11 cellular contexts compared by ENCODE assay signal in the genomic region with DNA sequence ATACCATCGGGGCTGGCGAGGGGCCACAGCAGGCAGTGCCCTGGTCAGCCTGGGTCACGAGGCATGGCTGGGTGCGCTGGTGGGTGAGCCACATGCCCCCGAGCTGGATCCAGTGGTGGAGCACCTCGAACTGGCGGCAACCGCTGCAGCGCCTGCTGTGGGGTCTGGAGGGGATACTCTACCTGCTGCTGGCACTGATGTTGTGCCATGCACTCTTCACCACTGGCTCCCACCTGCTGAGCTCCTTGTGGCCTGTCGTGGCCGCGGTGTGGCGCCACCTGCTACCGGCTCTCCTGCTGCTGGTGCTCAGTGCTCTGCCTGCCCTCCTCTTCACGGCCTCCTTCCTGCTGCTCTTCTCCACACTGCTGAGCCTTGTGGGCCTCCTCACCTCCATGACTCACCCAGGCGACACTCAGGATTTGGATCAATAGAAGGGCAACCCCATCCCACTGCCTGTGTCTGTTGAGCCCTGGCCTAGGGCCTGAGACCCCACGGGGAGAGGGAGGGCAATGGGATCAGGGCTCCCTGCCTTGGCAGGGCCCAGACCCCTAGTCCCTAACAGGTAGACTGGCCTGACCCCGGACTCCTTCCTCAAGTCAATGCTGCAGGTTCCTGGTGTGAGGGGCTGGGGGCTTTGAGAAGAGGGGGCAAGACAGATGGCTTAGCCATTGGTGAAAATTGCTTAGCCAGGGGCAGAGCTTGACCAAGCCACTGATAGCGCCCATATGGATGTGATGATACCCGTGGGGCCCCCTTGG. TPM values are rescaled to one million over a fixed set of nuclear protein-coding genes. Genes with fewer than 3 reads are reported as not detected.
DNase-seq lines count a peak whose midpoint lies in the region; ATAC-seq and TF ChIP-seq lines count a peak whose summit lies in the region.
"Had no signal": no experiment of that assay in that cellular context is flagged by ENCODE, and none has a peak within 500 bp of the region (broad histone marks: within the 10 kb centered on the region; RNA-seq: fewer than 3 reads in every experiment).

No MANE protein-coding gene starts in this region.

- TF ChIP-seq CTCF in WTC11 (IDR thresholded peaks at IDR 0.05) (peak; percentile 31; the same call in 1 of the 2 replicates), retinal pigment epithelial cell (conservative IDR thresholded peaks at IDR 0.05; ENCODE audit: low read depth, low read length) (peak; percentile 10)

- intact Hi-C loops in activated CD4-positive, alpha-beta memory T cell treated with anti-CD3 and anti-CD28 coated beads for 36 hours (cut with micrococcal nuclease) = no loop called here
- intact Hi-C loops in sciatic nerve (cut with DNase I) = no loop called here

- peak; percentile 48 for DNase-seq in activated CD4-positive, alpha-beta memory T cell treated with anti-CD3 and anti-CD28 coated beads for 36 hours
- DNase-seq in activated CD4-positive, alpha-beta memory T cell treated with anti-CD3 and anti-CD28 coated beads, Interleukin-2, amount 10 ng/mL, durations not matched to agents 7 days and 5 days = no peak
- DNase-seq in WTC11 (ENCODE audit: low spot score) (peak; percentile 56), retinal pigment epithelial cell (ENCODE audit: low read depth) (no peak), sciatic nerve (ENCODE audit: low spot score) (no peak)
- DNase-seq: NCI-H2171 had no signal

- POLR2A ChIA-PET in activated CD4-positive, alpha-beta memory T cell treated with anti-CD3 and anti-CD28 coated beads for 36 hours (lab: Charles Lee) = no interaction called here
- POLR2A ChIA-PET in activated CD4-positive, alpha-beta memory T cell treated with anti-CD3 and anti-CD28 coated beads, Interleukin-2, amount 10 ng/mL, durations not matched to agents 7 days and 5 days (lab: Charles Lee) = no interaction called here
- POLR2A ChIA-PET in WTC11 (lab: Charles Lee) = no interaction called here

- H3K4me3 Mint-ChIP-seq in activated CD4-positive, alpha-beta memory T cell treated with anti-CD3 and anti-CD28 coated beads for 36 hours = no peak overlapping the region
- H3K4me3 Mint-ChIP-seq in activated CD4-positive, alpha-beta memory T cell treated with anti-CD3 and anti-CD28 coated beads, Interleukin-2, amount 10 ng/mL, durations not matched to agents 7 days and 5 days = no peak overlapping the region
- H3K4me3 Mint-ChIP-seq in WTC11 = no peak overlapping the region
- no peak overlapping the region for H3K4me3 Mint-ChIP-seq in activated T-helper 17 cell treated with anti-CD3 and anti-CD28 coated beads, Interleukin-2, amount 50 U/mL, for 72 hours
- H3K4me3 Mint-ChIP-seq: brain had no signal

- CTCF ChIA-PET in activated CD4-positive, alpha-beta memory T cell treated with anti-CD3 and anti-CD28 coated beads for 36 hours (lab: Charles Lee) = interaction anchor here (0.6 to 1.1 kb wide), 6 partner anchors 13 to 184 kb away, joined by 3 to 4 read pairs (median 3); no protein-coding TSS in a partner anchor
- CTCF ChIA-PET in activated CD4-positive, alpha-beta memory T cell treated with anti-CD3 and anti-CD28 coated beads, Interleukin-2, amount 10 ng/mL, durations not matched to agents 7 days and 5 days (lab: Charles Lee) = no interaction called here
- CTCF ChIA-PET in WTC11 (lab: Charles Lee) = interaction anchor here (0.6 to 1.7 kb wide), 16 partner anchors 10 to 1395 kb away, joined by 3 to 16 read pairs (median 4); a partner anchor contains a TSS

- peaks cover 7% of the 10 kb centered on the region for H3K4me1 Mint-ChIP-seq in activated CD4-positive, alpha-beta memory T cell treated with anti-CD3 and anti-CD28 coated beads for 36 hours (ENCODE audit: low read depth)
- H3K4me1 Mint-ChIP-seq in activated CD4-positive, alpha-beta memory T cell treated with anti-CD3 and anti-CD28 coated beads, Interleukin-2, amount 10 ng/mL, durations not matched to agents 7 days and 5 days = peaks cover 15% of the 10 kb centered on the region
- peaks cover 14% of the 10 kb centered on the region for H3K4me1 Mint-ChIP-seq in WTC11
- peaks cover 5% of the 10 kb centered on the region for H3K4me1 Mint-ChIP-seq in activated T-helper 17 cell treated with anti-CD3 and anti-CD28 coated beads, Interleukin-2, amount 50 U/mL, for 72 hours

- peaks cover 13% of the 10 kb centered on the region for H3K9me3 Mint-ChIP-seq in activated CD4-positive, alpha-beta memory T cell treated with anti-CD3 and anti-CD28 coated beads for 36 hours
- H3K9me3 Mint-ChIP-seq in activated CD4-positive, alpha-beta memory T cell treated with anti-CD3 and anti-CD28 coated beads, Interleukin-2, amount 10 ng/mL, durations not matched to agents 7 days and 5 days = peaks cover 6% of the 10 kb centered on the region
- peaks cover 14% of the 10 kb centered on the region for H3K9me3 Mint-ChIP-seq in WTC11
- no peaks in the 10 kb centered on the region for H3K9me3 Mint-ChIP-seq in activated T-helper 17 cell treated with anti-CD3 and anti-CD28 coated beads, Interleukin-2, amount 50 U/mL, for 72 hours

- peaks cover 34% of the 10 kb centered on the region for H3K27me3 Mint-ChIP-seq in activated CD4-positive, alpha-beta memory T cell treated with anti-CD3 and anti-CD28 coated beads for 36 hours
- H3K27me3 Mint-ChIP-seq in activated CD4-positive, alpha-beta memory T cell treated with anti-CD3 and anti-CD28 coated beads, Interleukin-2, amount 10 ng/mL, durations not matched to agents 7 days and 5 days = peaks cover 45% of the 10 kb centered on the region
- peaks cover 60% of the 10 kb centered on the region for H3K27me3 Mint-ChIP-seq in WTC11 (ENCODE audit: low read depth)
- H3K27me3 Mint-ChIP-seq in activated T-helper 17 cell treated with anti-CD3 and anti-CD28 coated beads, Interleukin-2, amount 50 U/mL, for 72 hours = peaks cover 31% of the 10 kb centered on the region

- H3K27ac Mint-ChIP-seq in activated CD4-positive, alpha-beta memory T cell treated with anti-CD3 and anti-CD28 coated beads for 36 hours = no peak overlapping the region
- H3K27ac Mint-ChIP-seq in activated CD4-positive, alpha-beta memory T cell treated with anti-CD3 and anti-CD28 coated beads, Interleukin-2, amount 10 ng/mL, durations not matched to agents 7 days and 5 days = no peak overlapping the region
- no peak overlapping the region for H3K27ac Mint-ChIP-seq in WTC11
- H3K27ac Mint-ChIP-seq in activated T-helper 17 cell treated with anti-CD3 and anti-CD28 coated beads, Interleukin-2, amount 50 U/mL, for 72 hours = no peak overlapping the region

- H3K4me3 ChIP-seq in retinal pigment epithelial cell (ENCODE audit: low read length) = no peak overlapping the region

- ATAC-seq in WTC11 = peak; percentile 18
- no peak for ATAC-seq in sciatic nerve
- ATAC-seq in activated T-helper 17 cell treated with anti-CD3 and anti-CD28 coated beads, Interleukin-2, amount 50 U/mL, for 72 hours (replicated peaks) = no peak

- peaks cover 2% of the 10 kb centered on the region for H3K36me3 Mint-ChIP-seq in activated CD4-positive, alpha-beta memory T cell treated with anti-CD3 and anti-CD28 coated beads for 36 hours
- H3K36me3 Mint-ChIP-seq in activated CD4-positive, alpha-beta memory T cell treated with anti-CD3 and anti-CD28 coated beads, Interleukin-2, amount 10 ng/mL, durations not matched to agents 7 days and 5 days (ENCODE audit: low read depth) = no peaks in the 10 kb centered on the region
- no peaks in the 10 kb centered on the region for H3K36me3 Mint-ChIP-seq in WTC11
- no peaks in the 10 kb centered on the region for H3K36me3 Mint-ChIP-seq in activated T-helper 17 cell treated with anti-CD3 and anti-CD28 coated beads, Interleukin-2, amount 50 U/mL, for 72 hours (ENCODE audit: low read depth)

TF ChIP-seq in WTC11, 78 proteins besides CTCF, POLR2A, EP300 and RAD21 (continues in another document):
- TF ChIP-seq GTF2I (CRISPR knock-in tag; conservative IDR thresholded peaks at IDR 0.05) (no peak), NR1H2 (CRISPR knock-in tag; IDR thresholded peaks at IDR 0.05) (no peak), SOX15 (CRISPR knock-in tag; IDR thresholded peaks at IDR 0.05) (no peak), CBFB (CRISPR knock-in tag; IDR thresholded peaks at IDR 0.05; ENCODE audit: low read depth) (no peak), SMAD3 (CRISPR knock-in tag; IDR thresholded peaks at IDR 0.05; ENCODE audit: borderline replicate concordance) (no peak), ELF4 (CRISPR knock-in tag; IDR thresholded peaks at IDR 0.05; ENCODE audit: low read depth) (no peak)

RNA-seq across cellular contexts. Expression of a gene that starts 0.6 kb away (rescaled TPM):
- not detected for total RNA-seq in activated CD4-positive, alpha-beta memory T cell treated with anti-CD3 and anti-CD28 coated beads for 36 hours
- not detected for total RNA-seq in activated CD4-positive, alpha-beta memory T cell treated with anti-CD3 and anti-CD28 coated beads, Interleukin-2, amount 10 ng/mL, durations not matched to agents 7 days and 5 days
- not detected in 3 replicates for total RNA-seq in WTC11 (2021)
- total RNA-seq in sciatic nerve = not detected
- not detected for total RNA-seq in activated T-helper 17 cell treated with anti-CD3 and anti-CD28 coated beads, Interleukin-2, amount 50 U/mL, for 72 hours
- total RNA-seq: fibroblast of lung, HT-29, kidney epithelial cell had no signal

RNA-seq across cellular contexts. Expression of a gene that starts 2.0 kb away (rescaled TPM):
- not detected for total RNA-seq in activated CD4-positive, alpha-beta memory T cell treated with anti-CD3 and anti-CD28 coated beads for 36 hours
- not detected for total RNA-seq in activated CD4-positive, alpha-beta memory T cell treated with anti-CD3 and anti-CD28 coated beads, Interleukin-2, amount 10 ng/mL, durations not matched to agents 7 days and 5 days
- total RNA-seq in WTC11 (2021) = not detected in 3 replicates
- total RNA-seq in sciatic nerve = not detected
- total RNA-seq in activated T-helper 17 cell treated with anti-CD3 and anti-CD28 coated beads, Interleukin-2, amount 50 U/mL, for 72 hours = not detected
- total RNA-seq: fibroblast of lung, HT-29, kidney epithelial cell had no signal

RNA-seq across cellular contexts. Expression of a gene that starts 16.3 kb away (rescaled TPM):
- total RNA-seq in activated CD4-positive, alpha-beta memory T cell treated with anti-CD3 and anti-CD28 coated beads for 36 hours = 1 to 10 TPM; 2.3 to 2.9 TPM
- total RNA-seq in activated CD4-positive, alpha-beta memory T cell treated with anti-CD3 and anti-CD28 coated beads, Interleukin-2, amount 10 ng/mL, durations not matched to agents 7 days and 5 days = under 1 TPM; 0.20 to 0.33 TPM
- total RNA-seq in WTC11 (2021) = 51.2 to 57.1 TPM (median 54.6 TPM) in 3 replicates
- 5.9 TPM for total RNA-seq in sciatic nerve
- total RNA-seq in activated T-helper 17 cell treated with anti-CD3 and anti-CD28 coated beads, Interleukin-2, amount 50 U/mL, for 72 hours = under 1 TPM; 0.63 to 0.69 TPM
- total RNA-seq: HT-29 had no signal

RNA-seq across cellular contexts. Expression of a gene that starts 23.7 kb away (rescaled TPM):
- total RNA-seq in activated CD4-positive, alpha-beta memory T cell treated with anti-CD3 and anti-CD28 coated beads for 36 hours = 10 to 100 TPM; 37.0 to 40.0 TPM
- 10 to 100 TPM; 25.0 to 25.7 TPM for total RNA-seq in activated CD4-positive, alpha-beta memory T cell treated with anti-CD3 and anti-CD28 coated beads, Interleukin-2, amount 10 ng/mL, durations not matched to agents 7 days and 5 days
- total RNA-seq in WTC11 (2021) = 19.7 to 37.0 TPM (median 33.5 TPM) in 3 replicates
- 40.4 TPM for total RNA-seq in sciatic nerve
- 10 to 100 TPM; 15.0 to 38.5 TPM for total RNA-seq in activated T-helper 17 cell treated with anti-CD3 and anti-CD28 coated beads, Interleukin-2, amount 50 U/mL, for 72 hours

RNA-seq across cellular contexts. Expression of a gene that starts 23.8 kb away (rescaled TPM):
- 10 to 100 TPM; 51.2 to 53.0 TPM for total RNA-seq in activated CD4-positive, alpha-beta memory T cell treated with anti-CD3 and anti-CD28 coated beads for 36 hours
- total RNA-seq in activated CD4-positive, alpha-beta memory T cell treated with anti-CD3 and anti-CD28 coated beads, Interleukin-2, amount 10 ng/mL, durations not matched to agents 7 days and 5 days = 10 to 100 TPM; 49.7 to 53.0 TPM
- total RNA-seq in WTC11 (2021) (26.2 to 29.1 TPM (median 27.8 TPM) in 3 replicates), sciatic nerve (40.0 TPM)
- 10 to 100 TPM; 37.2 to 45.4 TPM for total RNA-seq in activated T-helper 17 cell treated with anti-CD3 and anti-CD28 coated beads, Interleukin-2, amount 50 U/mL, for 72 hours

Comparison
In these comparisons a context has a peak if more than half of its experiments do, and no peak if none do; other contexts are left out.
1. DNase-seq: peak in activated CD4-positive, alpha-beta memory T cell treated with anti-CD3 and anti-CD28 coated beads for 36 hours (single experiment) and WTC11 (single experiment); none in activated CD4-positive, alpha-beta memory T cell treated with anti-CD3 and anti-CD28 coated beads, Interleukin-2, amount 10 ng/mL, durations not matched to agents 7 days and 5 days (single experiment), retinal pigment epithelial cell (single experiment) and sciatic nerve (single experiment).